10 cellular contexts compared by ENCODE assay signal in the genomic region with DNA sequence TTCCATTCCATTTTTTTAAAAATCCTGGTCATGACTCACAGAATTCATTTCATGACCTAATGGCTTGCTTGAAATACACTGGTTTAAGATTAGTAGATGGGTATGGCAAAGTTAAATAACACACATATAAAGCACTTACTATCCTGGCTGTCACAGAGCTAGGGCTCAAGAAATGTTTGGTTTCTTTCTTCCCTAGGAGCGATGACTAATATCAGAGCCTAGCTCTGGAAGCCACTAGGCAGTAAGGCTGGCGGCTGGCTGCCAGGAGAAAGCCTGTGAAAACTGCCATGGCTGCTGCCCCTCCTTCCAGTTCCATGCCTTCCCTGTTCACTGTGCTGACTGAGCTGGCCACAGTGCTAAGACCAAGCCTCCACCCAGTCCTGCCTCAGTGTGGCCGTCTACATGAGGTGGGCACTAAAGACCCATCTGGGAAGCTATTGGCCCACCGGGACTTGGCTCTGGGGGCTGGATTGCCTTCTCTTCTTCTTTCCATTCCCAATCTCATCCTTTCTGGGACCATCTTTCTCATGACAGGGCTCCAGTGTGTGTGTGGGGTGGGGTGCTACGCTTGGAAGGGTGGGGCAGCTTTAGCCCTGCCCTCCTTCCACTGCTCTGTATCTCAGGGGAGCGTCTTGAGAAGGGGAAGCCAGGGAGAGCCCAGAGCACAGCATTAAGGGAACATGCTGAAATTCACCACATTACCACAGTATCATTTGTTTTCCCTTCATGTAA. TPM values are rescaled to one million over a fixed set of nuclear protein-coding genes. Genes with fewer than 3 reads are reported as not detected.
DNase-seq lines count a peak whose midpoint lies in the region; ATAC-seq and TF ChIP-seq lines count a peak whose summit lies in the region.
"Had no signal": no experiment of that assay in that cellular context is flagged by ENCODE, and none has a peak within 500 bp of the region (broad histone marks: within the 10 kb centered on the region; RNA-seq: fewer than 3 reads in every experiment).

No MANE protein-coding gene starts in this region.

- no peak for ATAC-seq in GM18870 (IDR thresholded peaks at IDR 0.05; ENCODE audit: unreplicated experiment)

- H3K27me3 ChIP-seq in AG04450 (ENCODE audit: control insufficient read depth, insufficient read depth, low read length): no peaks in the 10 kb centered on the region

- in situ Hi-C loops in SK-MEL-5 (cut with HindIII; ENCODE audit: low pct_unique_long_range_greater_than_20kb, low sequenced_read_pairs): no loop called here

- CTCF ChIA-PET in AG04450 (lab: Charles Lee): interaction anchor here (2.0 to 3.1 kb wide), 3 partner anchors 12 to 166 kb away, joined by 8 to 18 read pairs (median 10); no protein-coding TSS in a partner anchor

- H3K9me3 ChIP-seq in AG04450 (ENCODE audit: control insufficient read depth, insufficient read depth, low read length): no peaks in the 10 kb centered on the region

- no peak for TF ChIP-seq CTCF in AG04450 (IDR thresholded peaks at IDR 0.05; ENCODE audit: low read depth, low read length)
- no peak for TF ChIP-seq CTCF in fibroblast of pulmonary artery (IDR thresholded peaks at IDR 0.05; ENCODE audit: low read length, missing control alignments)

- DNase-seq in AG04450 (ENCODE audit: low read depth, low spot score): peak; percentile 79
- peak; percentile 23 for DNase-seq in SK-MEL-5 (ENCODE audit: low read depth, low spot score)
- DNase-seq in fibroblast of pulmonary artery (ENCODE audit: low read depth): peak; percentile 81
- peak; percentile 78 for DNase-seq in occipital lobe (lab: John Stamatoyannopoulos, UW)
- DNase-seq in stimulated activated CD4-positive, alpha-beta T cell treated with anti-CD3 and anti-CD28 coated beads, Interleukin-15, amount 100 ng/mL, for 24 hours: no peak
- no peak for DNase-seq in activated CD4-positive, CD25-positive, alpha-beta regulatory T cell (lab: John Stamatoyannopoulos, UW)
- DNase-seq in AML-193 (lab: John Stamatoyannopoulos, UW): no peak
- DNase-seq: activated effector memory CD4-positive, alpha-beta T cell treated with anti-CD3 and anti-CD28 coated beads, Interleukin-2, amount 50 U/mL, for 16 hours had no signal

- POLR2A ChIA-PET in AG04450 (lab: Yijun Ruan, JAX): interaction anchor here (0.7 to 1.4 kb wide), 2 partner anchors 16 to 836 kb away, joined by 3 to 4 read pairs; a partner anchor contains a TSS

- no peak overlapping the region for H3K4me3 ChIP-seq in AG04450 (ENCODE audit: low read depth, low read length)
- H3K4me3 ChIP-seq in fibroblast of pulmonary artery (replicated peaks; ENCODE audit: low read depth, low read length): no peak overlapping the region
- H3K4me3 ChIP-seq: SK-N-MC had no signal

- peak overlapping the region; percentile 60 for H3K27ac ChIP-seq in AG04450 (ENCODE audit: low read depth, low read length)
- H3K27ac ChIP-seq: SK-N-MC had no signal

RNA-seq across cellular contexts. Expression of a gene that starts 10.8 kb away (rescaled TPM):
- polyA plus RNA-seq in AG04450 (2011; rRNA removed): not detected in 2 replicates
- not detected in 2 replicates for polyA minus RNA-seq in AG04450 (2011; rRNA and poly(A)+ RNA removed)
- not detected in 2 replicates for total RNA-seq in SK-MEL-5 (2014; rRNA removed; shearing (Covaris generic))
- polyA plus RNA-seq in SK-MEL-5 (2015; cell fraction: cytosol; rRNA removed): not detected in 2 replicates
- not detected in 2 replicates for polyA plus RNA-seq in SK-MEL-5 (2015; cell fraction: nucleus; rRNA removed)
- total RNA-seq in occipital lobe: 0.16 TPM

RNA-seq across cellular contexts. Expression of a gene that starts 16.5 kb away (rescaled TPM):
- polyA plus RNA-seq in AG04450 (2011; rRNA removed): 81.7 and 103 TPM in 2 replicates
- 54.5 and 72.0 TPM in 2 replicates for polyA minus RNA-seq in AG04450 (2011; rRNA and poly(A)+ RNA removed)
- 126 and 132 TPM in 2 replicates for total RNA-seq in SK-MEL-5 (2014; rRNA removed; shearing (Covaris generic))
- 135 and 150 TPM in 2 replicates for polyA plus RNA-seq in SK-MEL-5 (2015; cell fraction: cytosol; rRNA removed)
- 63.9 and 75.5 TPM in 2 replicates for polyA plus RNA-seq in SK-MEL-5 (2015; cell fraction: nucleus; rRNA removed)
- 54.4 TPM for total RNA-seq in occipital lobe

RNA-seq across cellular contexts. Expression of a gene that starts 25.5 kb away (rescaled TPM):
- polyA plus RNA-seq in AG04450 (2011; rRNA removed): not detected in 2 replicates
- polyA minus RNA-seq in AG04450 (2011; rRNA and poly(A)+ RNA removed): not detected in 2 replicates
- 0.05 TPM in 1 of 2 replicates, not detected in the other for total RNA-seq in SK-MEL-5 (2014; rRNA removed; shearing (Covaris generic))
- not detected in 2 replicates for polyA plus RNA-seq in SK-MEL-5 (2015; cell fraction: cytosol; rRNA removed)
- polyA plus RNA-seq in SK-MEL-5 (2015; cell fraction: nucleus; rRNA removed): 0.04 TPM in 1 of 2 replicates, not detected in the other
- total RNA-seq in occipital lobe: under 0.01 TPM

RNA-seq across cellular contexts. Expression of a gene that starts 52.9 kb away (rescaled TPM):
- 0.01 TPM in 1 of 2 replicates, not detected in the other for polyA plus RNA-seq in AG04450 (2011; rRNA removed)
- 0.05 TPM in 1 of 2 replicates, not detected in the other for polyA minus RNA-seq in AG04450 (2011; rRNA and poly(A)+ RNA removed)
- 0.19 and 0.50 TPM in 2 replicates for total RNA-seq in SK-MEL-5 (2014; rRNA removed; shearing (Covaris generic))
- 0.06 and 0.09 TPM in 2 replicates for polyA plus RNA-seq in SK-MEL-5 (2015; cell fraction: cytosol; rRNA removed)
- 1.4 and 1.8 TPM in 2 replicates for polyA plus RNA-seq in SK-MEL-5 (2015; cell fraction: nucleus; rRNA removed)
- not detected for total RNA-seq in occipital lobe

Comparison
In these comparisons a context has a peak if more than half of its experiments do, and no peak if none do; other contexts are left out.
1. DNase-seq: peak in AG04450 (single experiment), SK-MEL-5 (single experiment), fibroblast of pulmonary artery (single experiment) and occipital lobe (single experiment); none in stimulated activated CD4-positive, alpha-beta T cell treated with anti-CD3 and anti-CD28 coated beads, Interleukin-15, amount 100 ng/mL, for 24 hours (single experiment), activated CD4-positive, CD25-positive, alpha-beta regulatory T cell (0 of 4) and AML-193 (0 of 2).